ENCODE assay signal across 26 cellular contexts in the genomic region with DNA sequence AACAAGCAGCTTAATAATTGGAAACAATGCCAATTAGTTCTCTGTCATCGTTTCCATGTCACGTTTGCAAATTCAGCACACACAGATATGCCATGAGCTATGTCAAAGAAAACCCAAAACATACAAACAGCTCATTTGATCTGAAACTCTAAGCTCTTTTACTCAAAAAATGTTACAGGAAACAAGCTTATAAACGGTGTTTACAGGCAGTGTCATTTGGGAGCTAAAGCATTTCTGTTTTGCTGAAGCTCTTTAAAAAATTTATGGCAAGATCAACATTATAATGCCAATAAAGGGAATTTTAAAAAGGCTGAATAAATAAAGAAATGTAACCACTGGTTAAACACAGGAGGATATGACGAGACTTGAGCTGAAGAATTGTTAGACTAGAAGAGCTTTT.
"Had no signal": no experiment of that assay in that cellular context is flagged by ENCODE, and none has a peak within 500 bp of the region (broad histone marks: within the 10 kb centered on the region; RNA-seq: fewer than 3 reads in every experiment).

No MANE protein-coding gene starts in this region.

- H3K36me3 ChIP-seq: neutrophil, right lobe of liver, sigmoid colon, stomach, thoracic aorta, thyroid gland, tibial nerve, upper lobe of left lung, vagina had no signal

- H3K9me3 ChIP-seq: neutrophil, psoas muscle, right lobe of liver, sigmoid colon, stomach, thoracic aorta, thyroid gland, upper lobe of left lung, vagina had no signal

- H3K79me2 ChIP-seq: parathyroid adenoma had no signal

- H3K9ac ChIP-seq: parathyroid adenoma had no signal

- ATAC-seq: naive thymus-derived CD8-positive, alpha-beta T cell; natural killer cell treated with Interleukin-12 subunit alpha and Interleukin-12 subunit beta and Interleukin-15 and Interleukin-18, amount 100 ng/mL, for 72 hours; psoas muscle; right cardiac atrium; right lobe of liver; stimulated activated effector memory CD8-positive, alpha-beta T cell treated with anti-CD3 and anti-CD28 coated beads, Interleukin-12 subunit alpha, Interleukin-12 subunit beta, amount 100 ng/mL, for 72 hours; stimulated activated naive B cell treated with anti-CD40 and anti-IgM and Interleukin-4, amounts not matched to agents 10 μg/mL and 1 μg/mL and 100 μg/mL, for 72 hours had no signal

- DNase-seq: naive thymus-derived CD8-positive, alpha-beta T cell; nephron progenitor cell; nucleus accumbens; posterior cingulate gyrus; psoas muscle; right cardiac atrium; right lobe of liver; sigmoid colon; small intestine; stimulated activated CD4-positive, alpha-beta T cell treated with anti-CD3 and anti-CD28 coated beads, Interleukin-15, amount 100 ng/mL, for 24 hours; stimulated activated CD4-positive, alpha-beta T cell treated with anti-CD3 and anti-CD28 coated beads, Interleukin-2, amount 100 ng/mL, for 24 hours; stimulated activated CD4-positive, alpha-beta T cell treated with anti-CD3 and anti-CD28 coated beads, Interleukin-2, amount 100 ng/mL, for 48 hours; stimulated activated CD4-positive, alpha-beta T cell treated with anti-CD3 and anti-CD28 coated beads, Interleukin-4, amount 100 ng/mL, for 24 hours; stimulated activated naive B cell treated with anti-CD40 and anti-IgM and Interleukin-4, amounts not matched to agents 10 μg/mL and 1 μg/mL and 100 μg/mL, for 72 hours; stimulated activated naive CD4-positive, alpha-beta T cell treated with Interleukin-2 at 50 U/mL for 16 hours; stomach; thyroid gland; trophoblast cell; upper lobe of left lung had no signal

- H3K4me1 ChIP-seq: parathyroid adenoma, psoas muscle, right lobe of liver, sigmoid colon, stomach, thyroid gland, tibial nerve, upper lobe of left lung had no signal

- H3K4me3 ChIP-seq: psoas muscle, right lobe of liver, sigmoid colon, stomach, thoracic aorta, thyroid gland, tibial nerve, upper lobe of left lung, vagina had no signal

- H2AFZ ChIP-seq: parathyroid adenoma had no signal

- H3K27ac ChIP-seq: neutrophil, parathyroid adenoma, psoas muscle, right lobe of liver, sigmoid colon, stomach, thoracic aorta, thyroid gland, tibial nerve, upper lobe of left lung, vagina had no signal

- H3K27me3 ChIP-seq: neutrophil, right lobe of liver, sigmoid colon, thyroid gland, tibial nerve, upper lobe of left lung, vagina had no signal
